Comparison of ENCODE assay signal across 1 cellular context in the genomic region with DNA sequence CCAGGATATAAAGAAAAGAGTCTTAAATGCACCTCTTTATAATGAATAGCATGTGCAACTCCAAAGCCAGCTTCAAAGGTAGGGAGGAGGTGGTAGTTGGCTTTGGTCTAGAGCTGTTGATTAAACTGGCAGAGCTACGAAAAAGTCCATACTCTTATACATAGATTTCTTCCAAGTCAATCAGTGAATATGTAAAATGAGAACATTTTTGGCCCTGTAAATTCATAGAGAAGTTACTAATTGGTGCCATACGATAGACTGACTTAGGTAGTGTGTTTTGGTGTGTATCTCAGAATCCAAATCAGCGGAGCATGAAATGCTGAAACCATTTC.
A peak's percentile ranks its signal among the peaks of the same experiment; 100 is the strongest.
TF ChIP-seq lines count a peak whose summit lies in the region.

No MANE protein-coding gene starts in this region.

TF ChIP-seq in HEK293, 187 proteins besides CTCF, POLR2A, EP300 and RAD21 (continued from another document):
- TF ChIP-seq ZNF561 (tag by site-specific recombination; IDR thresholded peaks at IDR 0.05; ENCODE audit: borderline replicate concordance) (0 out of 2 replicates have a peak, but pooled peaks have one; percentile 12), ZNF518A (tag by site-specific recombination; conservative IDR thresholded peaks at IDR 0.05; ENCODE audit: low read depth) (0 out of 2 replicates have a peak, but pooled peaks have one; percentile 19), ZNF600 (tag by site-specific recombination; IDR thresholded peaks at IDR 0.05) (peak; percentile 70; the same call in 1 of the 2 replicates), ZNF184 (tag by site-specific recombination; IDR thresholded peaks at IDR 0.05) (0 out of 2 replicates have a peak, but pooled peaks have one; percentile 40), SALL2 (tag by site-specific recombination; IDR thresholded peaks at IDR 0.05; ENCODE audit: borderline replicate concordance) (no peak), ZBTB44 (tag by site-specific recombination; IDR thresholded peaks at IDR 0.05) (0 out of 2 replicates have a peak, but pooled peaks have one; percentile 74), PRDM6 (tag by site-specific recombination; IDR thresholded peaks at IDR 0.05) (peak; percentile 65), ZNF423 (tag by site-specific recombination; IDR thresholded peaks at IDR 0.05) (no peak), ZSCAN5A (tag by site-specific recombination; IDR thresholded peaks at IDR 0.05) (no peak)
- TF ChIP-seq, protein P1, sequence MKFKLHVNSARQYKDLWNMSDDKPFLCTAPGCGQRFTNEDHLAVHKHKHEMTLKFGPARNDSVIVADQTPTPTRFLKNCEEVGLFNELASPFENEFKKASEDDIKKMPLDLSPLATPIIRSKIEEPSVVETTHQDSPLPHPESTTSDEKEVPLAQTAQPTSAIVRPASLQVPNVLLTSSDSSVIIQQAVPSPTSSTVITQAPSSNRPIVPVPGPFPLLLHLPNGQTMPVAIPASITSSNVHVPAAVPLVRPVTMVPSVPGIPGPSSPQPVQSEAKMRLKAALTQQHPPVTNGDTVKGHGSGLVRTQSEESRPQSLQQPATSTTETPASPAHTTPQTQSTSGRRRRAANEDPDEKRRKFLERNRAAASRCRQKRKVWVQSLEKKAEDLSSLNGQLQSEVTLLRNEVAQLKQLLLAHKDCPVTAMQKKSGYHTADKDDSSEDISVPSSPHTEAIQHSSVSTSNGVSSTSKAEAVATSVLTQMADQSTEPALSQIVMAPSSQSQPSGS (tag by site-specific recombination; IDR thresholded peaks at IDR 0.05; ENCODE audit: low read depth), result 0 out of 2 replicates have a peak, but pooled peaks have one; percentile 19
